1 cellular context compared by ENCODE assay signal in the genomic region with DNA sequence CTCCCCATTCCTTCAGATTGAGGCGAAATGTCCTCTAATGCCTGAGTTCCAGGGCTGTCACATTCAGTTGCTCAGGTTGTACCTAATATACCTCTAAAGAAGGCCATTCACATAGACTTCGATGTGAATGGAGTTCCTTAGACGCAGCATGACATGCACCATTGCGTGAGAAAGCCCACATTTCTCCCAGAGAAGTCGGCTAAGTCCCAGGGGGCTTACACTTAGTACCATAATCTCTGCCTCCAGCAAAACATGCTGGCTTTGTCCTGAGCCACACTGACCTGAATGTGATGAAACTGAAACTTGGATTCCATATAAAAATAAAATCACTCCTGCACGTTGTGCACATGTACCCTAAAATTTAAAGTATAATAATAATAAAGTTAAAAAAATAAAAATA.
TF ChIP-seq lines count a peak whose summit lies in the region.

No MANE protein-coding gene starts in this region.

TF ChIP-seq in WTC11, 78 proteins besides CTCF, POLR2A, EP300 and RAD21 (continued from another document):
- TF ChIP-seq, protein P1, sequence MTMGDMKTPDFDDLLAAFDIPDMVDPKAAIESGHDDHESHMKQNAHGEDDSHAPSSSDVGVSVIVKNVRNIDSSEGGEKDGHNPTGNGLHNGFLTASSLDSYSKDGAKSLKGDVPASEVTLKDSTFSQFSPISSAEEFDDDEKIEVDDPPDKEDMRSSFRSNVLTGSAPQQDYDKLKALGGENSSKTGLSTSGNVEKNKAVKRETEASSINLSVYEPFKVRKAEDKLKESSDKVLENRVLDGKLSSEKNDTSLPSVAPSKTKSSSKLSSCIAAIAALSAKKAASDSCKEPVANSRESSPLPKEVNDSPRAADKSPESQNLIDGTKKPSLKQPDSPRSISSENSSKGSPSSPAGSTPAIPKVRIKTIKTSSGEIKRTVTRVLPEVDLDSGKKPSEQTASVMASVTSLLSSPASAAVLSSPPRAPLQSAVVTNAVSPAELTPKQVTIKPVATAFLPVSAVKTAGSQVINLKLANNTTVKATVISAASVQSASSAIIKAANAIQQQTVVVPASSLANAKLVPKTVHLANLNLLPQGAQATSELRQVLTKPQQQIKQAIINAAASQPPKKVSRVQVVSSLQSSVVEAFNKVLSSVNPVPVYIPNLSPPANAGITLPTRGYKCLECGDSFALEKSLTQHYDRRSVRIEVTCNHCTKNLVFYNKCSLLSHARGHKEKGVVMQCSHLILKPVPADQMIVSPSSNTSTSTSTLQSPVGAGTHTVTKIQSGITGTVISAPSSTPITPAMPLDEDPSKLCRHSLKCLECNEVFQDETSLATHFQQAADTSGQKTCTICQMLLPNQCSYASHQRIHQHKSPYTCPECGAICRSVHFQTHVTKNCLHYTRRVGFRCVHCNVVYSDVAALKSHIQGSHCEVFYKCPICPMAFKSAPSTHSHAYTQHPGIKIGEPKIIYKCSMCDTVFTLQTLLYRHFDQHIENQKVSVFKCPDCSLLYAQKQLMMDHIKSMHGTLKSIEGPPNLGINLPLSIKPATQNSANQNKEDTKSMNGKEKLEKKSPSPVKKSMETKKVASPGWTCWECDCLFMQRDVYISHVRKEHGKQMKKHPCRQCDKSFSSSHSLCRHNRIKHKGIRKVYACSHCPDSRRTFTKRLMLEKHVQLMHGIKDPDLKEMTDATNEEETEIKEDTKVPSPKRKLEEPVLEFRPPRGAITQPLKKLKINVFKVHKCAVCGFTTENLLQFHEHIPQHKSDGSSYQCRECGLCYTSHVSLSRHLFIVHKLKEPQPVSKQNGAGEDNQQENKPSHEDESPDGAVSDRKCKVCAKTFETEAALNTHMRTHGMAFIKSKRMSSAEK (CRISPR knock-in tag; IDR thresholded peaks at IDR 0.05; ENCODE audit: borderline replicate concordance) = no peak
- no peak for TF ChIP-seq KAT7 (CRISPR knock-in tag; IDR thresholded peaks at IDR 0.05; ENCODE audit: borderline replicate concordance)
- TF ChIP-seq, protein P2, sequence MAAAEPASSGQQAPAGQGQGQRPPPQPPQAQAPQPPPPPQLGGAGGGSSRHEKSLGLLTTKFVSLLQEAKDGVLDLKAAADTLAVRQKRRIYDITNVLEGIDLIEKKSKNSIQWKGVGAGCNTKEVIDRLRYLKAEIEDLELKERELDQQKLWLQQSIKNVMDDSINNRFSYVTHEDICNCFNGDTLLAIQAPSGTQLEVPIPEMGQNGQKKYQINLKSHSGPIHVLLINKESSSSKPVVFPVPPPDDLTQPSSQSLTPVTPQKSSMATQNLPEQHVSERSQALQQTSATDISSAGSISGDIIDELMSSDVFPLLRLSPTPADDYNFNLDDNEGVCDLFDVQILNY (CRISPR knock-in tag; IDR thresholded peaks at IDR 0.05) = no peak
- no peak for TF ChIP-seq JAZF1 (CRISPR knock-in tag; IDR thresholded peaks at IDR 0.05)
- TF ChIP-seq, protein P3, sequence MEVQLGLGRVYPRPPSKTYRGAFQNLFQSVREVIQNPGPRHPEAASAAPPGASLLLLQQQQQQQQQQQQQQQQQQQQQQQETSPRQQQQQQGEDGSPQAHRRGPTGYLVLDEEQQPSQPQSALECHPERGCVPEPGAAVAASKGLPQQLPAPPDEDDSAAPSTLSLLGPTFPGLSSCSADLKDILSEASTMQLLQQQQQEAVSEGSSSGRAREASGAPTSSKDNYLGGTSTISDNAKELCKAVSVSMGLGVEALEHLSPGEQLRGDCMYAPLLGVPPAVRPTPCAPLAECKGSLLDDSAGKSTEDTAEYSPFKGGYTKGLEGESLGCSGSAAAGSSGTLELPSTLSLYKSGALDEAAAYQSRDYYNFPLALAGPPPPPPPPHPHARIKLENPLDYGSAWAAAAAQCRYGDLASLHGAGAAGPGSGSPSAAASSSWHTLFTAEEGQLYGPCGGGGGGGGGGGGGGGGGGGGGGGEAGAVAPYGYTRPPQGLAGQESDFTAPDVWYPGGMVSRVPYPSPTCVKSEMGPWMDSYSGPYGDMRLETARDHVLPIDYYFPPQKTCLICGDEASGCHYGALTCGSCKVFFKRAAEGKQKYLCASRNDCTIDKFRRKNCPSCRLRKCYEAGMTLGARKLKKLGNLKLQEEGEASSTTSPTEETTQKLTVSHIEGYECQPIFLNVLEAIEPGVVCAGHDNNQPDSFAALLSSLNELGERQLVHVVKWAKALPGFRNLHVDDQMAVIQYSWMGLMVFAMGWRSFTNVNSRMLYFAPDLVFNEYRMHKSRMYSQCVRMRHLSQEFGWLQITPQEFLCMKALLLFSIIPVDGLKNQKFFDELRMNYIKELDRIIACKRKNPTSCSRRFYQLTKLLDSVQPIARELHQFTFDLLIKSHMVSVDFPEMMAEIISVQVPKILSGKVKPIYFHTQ (CRISPR knock-in tag; IDR thresholded peaks at IDR 0.05) = no peak
- TF ChIP-seq, protein P4, sequence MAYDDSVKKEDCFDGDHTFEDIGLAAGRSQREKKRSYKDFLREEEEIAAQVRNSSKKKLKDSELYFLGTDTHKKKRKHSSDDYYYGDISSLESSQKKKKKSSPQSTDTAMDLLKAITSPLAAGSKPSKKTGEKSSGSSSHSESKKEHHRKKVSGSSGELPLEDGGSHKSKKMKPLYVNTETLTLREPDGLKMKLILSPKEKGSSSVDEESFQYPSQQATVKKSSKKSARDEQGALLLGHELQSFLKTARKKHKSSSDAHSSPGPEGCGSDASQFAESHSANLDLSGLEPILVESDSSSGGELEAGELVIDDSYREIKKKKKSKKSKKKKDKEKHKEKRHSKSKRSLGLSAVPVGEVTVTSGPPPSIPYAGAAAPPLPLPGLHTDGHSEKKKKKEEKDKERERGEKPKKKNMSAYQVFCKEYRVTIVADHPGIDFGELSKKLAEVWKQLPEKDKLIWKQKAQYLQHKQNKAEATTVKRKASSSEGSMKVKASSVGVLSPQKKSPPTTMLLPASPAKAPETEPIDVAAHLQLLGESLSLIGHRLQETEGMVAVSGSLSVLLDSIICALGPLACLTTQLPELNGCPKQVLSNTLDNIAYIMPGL (CRISPR knock-in tag; IDR thresholded peaks at IDR 0.05) = no peak
- no peak for TF ChIP-seq TP53 (CRISPR knock-in tag; IDR thresholded peaks at IDR 0.05)
